In the genomic region with DNA sequence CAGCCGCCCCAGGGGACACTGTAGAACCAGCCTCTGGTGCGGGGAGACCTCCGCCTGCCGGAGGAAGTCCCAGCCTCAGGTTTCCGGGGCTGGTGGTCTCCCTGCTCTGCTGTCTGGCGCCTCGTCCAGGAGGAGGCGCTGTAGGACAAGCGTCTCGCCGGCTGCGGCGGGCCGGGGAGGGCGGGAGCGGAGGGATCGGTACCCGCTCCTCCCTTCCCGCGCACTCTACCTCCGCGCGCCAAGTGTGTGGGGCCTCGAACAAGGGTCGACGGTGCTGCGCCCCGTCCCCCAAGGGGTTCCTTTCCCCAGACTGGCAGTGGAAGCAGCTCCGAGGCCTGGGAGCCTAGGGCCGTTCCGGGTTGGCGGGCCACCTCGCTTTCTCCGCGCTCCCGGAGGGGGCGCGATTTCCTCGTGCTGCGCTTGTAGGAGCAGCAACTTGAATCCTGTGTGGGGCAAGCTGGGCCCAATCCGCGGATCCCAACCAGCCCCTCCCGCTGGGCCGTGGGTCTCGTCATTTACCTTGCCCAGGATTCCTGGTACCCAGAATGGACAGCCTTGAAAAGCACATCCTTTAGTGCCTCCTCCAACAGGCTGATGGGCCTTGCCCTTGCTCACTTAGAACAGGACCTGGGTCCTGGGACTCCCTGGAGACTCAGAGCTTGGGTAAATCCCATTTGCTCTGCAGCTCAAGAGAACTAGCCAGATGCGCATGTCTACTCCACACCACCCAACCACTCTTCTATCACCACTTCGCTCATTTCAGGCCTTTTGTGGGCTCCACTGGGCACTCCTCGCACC, we compare ENCODE assay signal across 8 cellular contexts. TPM values are rescaled to one million over a fixed set of nuclear protein-coding genes. Genes with fewer than 3 reads are reported as not detected.
DNase-seq lines count a peak whose midpoint lies in the region; ATAC-seq and TF ChIP-seq lines count a peak whose summit lies in the region.

No MANE protein-coding gene starts in this region.

- no peaks in the 10 kb centered on the region for H3K9me3 ChIP-seq in BE2C
- H3K9me3 ChIP-seq in muscle layer of colon (ENCODE audit: low read length) = no peaks in the 10 kb centered on the region

- DNase-seq in BE2C = peak; percentile 85
- DNase-seq in NCI-H774 (lab: John Stamatoyannopoulos, UW) = peak; percentile 75
- peak; percentile 80 for DNase-seq in activated CD8-positive, alpha-beta memory T cell treated with anti-CD3 and anti-CD28 coated beads, Interleukin-2, amount 10 ng/mL, durations not matched to agents 7 days and 5 days

- CTCF ChIA-PET in activated CD8-positive, alpha-beta memory T cell treated with anti-CD3 and anti-CD28 coated beads, Interleukin-2, amount 10 ng/mL, durations not matched to agents 7 days and 5 days (lab: Charles Lee) = interaction anchor here (0.7 to 3.9 kb wide), 35 partner anchors 9 to 1020 kb away, joined by 3 to 50 read pairs (median 4); a partner anchor contains a TSS

- ATAC-seq in GM18870 (IDR thresholded peaks at IDR 0.05; ENCODE audit: unreplicated experiment) (peak; percentile 83), HG03097 (IDR thresholded peaks at IDR 0.05; ENCODE audit: low FRiP score, unreplicated experiment) (peak; percentile 85), esophagus mucosa (peak; percentile 83)
- peak; percentile 94 for ATAC-seq in activated CD8-positive, alpha-beta memory T cell treated with anti-CD3 and anti-CD28 coated beads, Interleukin-2, amount 10 ng/mL, durations not matched to agents 7 days and 5 days
- peak; percentile 67 for ATAC-seq in stimulated activated memory B cell treated with anti-CD40 and anti-IgM and Interleukin-4, amounts not matched to agents 10 μg/mL and 1 μg/mL and 100 μg/mL, for 72 hours

- peak; percentile 62 for TF ChIP-seq CTCF in BE2C (IDR thresholded peaks at IDR 0.05; ENCODE audit: low read depth, low read length)

- H3K36me3 ChIP-seq in BE2C (no peaks in the 10 kb centered on the region), muscle layer of colon (ENCODE audit: insufficient read depth, low read length) (no peaks in the 10 kb centered on the region)

- H3K9me3 Mint-ChIP-seq in activated CD8-positive, alpha-beta memory T cell treated with anti-CD3 and anti-CD28 coated beads, Interleukin-2, amount 10 ng/mL, durations not matched to agents 7 days and 5 days (ENCODE audit: low read depth) = no peaks in the 10 kb centered on the region
- H3K9me3 Mint-ChIP-seq in stimulated activated memory B cell treated with anti-CD40 and anti-IgM and Interleukin-4, amounts not matched to agents 10 μg/mL and 1 μg/mL and 100 μg/mL, for 72 hours = peaks cover 7% of the 10 kb centered on the region

- H3K27ac Mint-ChIP-seq in activated CD8-positive, alpha-beta memory T cell treated with anti-CD3 and anti-CD28 coated beads, Interleukin-2, amount 10 ng/mL, durations not matched to agents 7 days and 5 days = no peak overlapping the region
- H3K27ac Mint-ChIP-seq in stimulated activated memory B cell treated with anti-CD40 and anti-IgM and Interleukin-4, amounts not matched to agents 10 μg/mL and 1 μg/mL and 100 μg/mL, for 72 hours = no peak overlapping the region

- peak overlapping the region; percentile 71 for H3K27ac ChIP-seq in muscle layer of colon (ENCODE audit: low read depth, low read length)

- H3K27me3 ChIP-seq in BE2C = no peaks in the 10 kb centered on the region
- peaks cover 0 to 14% of the 10 kb centered on the region in 2 donors for H3K27me3 ChIP-seq in muscle layer of colon (ENCODE audit: control insufficient read depth in 1 of 2, insufficient read depth in 2 of 2, low read length in 2 of 2)

- H3K27me3 Mint-ChIP-seq in activated CD8-positive, alpha-beta memory T cell treated with anti-CD3 and anti-CD28 coated beads, Interleukin-2, amount 10 ng/mL, durations not matched to agents 7 days and 5 days = peaks cover 86% of the 10 kb centered on the region
- peaks cover 86% of the 10 kb centered on the region for H3K27me3 Mint-ChIP-seq in stimulated activated memory B cell treated with anti-CD40 and anti-IgM and Interleukin-4, amounts not matched to agents 10 μg/mL and 1 μg/mL and 100 μg/mL, for 72 hours

- H3K4me1 Mint-ChIP-seq in activated CD8-positive, alpha-beta memory T cell treated with anti-CD3 and anti-CD28 coated beads, Interleukin-2, amount 10 ng/mL, durations not matched to agents 7 days and 5 days = peaks cover 13% of the 10 kb centered on the region
- H3K4me1 Mint-ChIP-seq in stimulated activated memory B cell treated with anti-CD40 and anti-IgM and Interleukin-4, amounts not matched to agents 10 μg/mL and 1 μg/mL and 100 μg/mL, for 72 hours = peaks cover 21% of the 10 kb centered on the region

- H3K4me3 Mint-ChIP-seq in activated CD8-positive, alpha-beta memory T cell treated with anti-CD3 and anti-CD28 coated beads, Interleukin-2, amount 10 ng/mL, durations not matched to agents 7 days and 5 days = peak overlapping the region; percentile 26
- H3K4me3 Mint-ChIP-seq in stimulated activated memory B cell treated with anti-CD40 and anti-IgM and Interleukin-4, amounts not matched to agents 10 μg/mL and 1 μg/mL and 100 μg/mL, for 72 hours = peak overlapping the region; percentile 36

- H3K4me1 ChIP-seq in BE2C (no peaks in the 10 kb centered on the region), muscle layer of colon (ENCODE audit: insufficient read depth, low read length) (peaks cover 20% of the 10 kb centered on the region)

- H3K4me3 ChIP-seq in BE2C (ENCODE audit: low read depth, low read length) (peak overlapping the region; percentile 60), muscle layer of colon (ENCODE audit: low read depth in 1 of 2, low read length in 2 of 2) (peak overlapping the region; percentile 57 to 58)

- H3K36me3 Mint-ChIP-seq in activated CD8-positive, alpha-beta memory T cell treated with anti-CD3 and anti-CD28 coated beads, Interleukin-2, amount 10 ng/mL, durations not matched to agents 7 days and 5 days = peaks cover 2% of the 10 kb centered on the region
- peaks cover 2% of the 10 kb centered on the region for H3K36me3 Mint-ChIP-seq in stimulated activated memory B cell treated with anti-CD40 and anti-IgM and Interleukin-4, amounts not matched to agents 10 μg/mL and 1 μg/mL and 100 μg/mL, for 72 hours

- no peak overlapping the region for H3K9ac ChIP-seq in muscle layer of colon (ENCODE audit: low read length)

RNA-seq across cellular contexts. Expression of a gene that starts 10.6 kb away (rescaled TPM):
- 3.7 TPM for polyA plus RNA-seq in BE2C (2012; ENCODE audit: insufficient read depth, insufficient read length, low read depth)
- not detected for total RNA-seq in activated CD8-positive, alpha-beta memory T cell treated with anti-CD3 and anti-CD28 coated beads, Interleukin-2, amount 10 ng/mL, durations not matched to agents 7 days and 5 days
- 0.36 TPM for total RNA-seq in esophagus mucosa

RNA-seq across cellular contexts. Expression of a gene that starts 11.2 kb away (rescaled TPM):
- 14.6 TPM for polyA plus RNA-seq in BE2C (2012; ENCODE audit: insufficient read depth, insufficient read length, low read depth)
- total RNA-seq in activated CD8-positive, alpha-beta memory T cell treated with anti-CD3 and anti-CD28 coated beads, Interleukin-2, amount 10 ng/mL, durations not matched to agents 7 days and 5 days = not detected
- 0.88 TPM for total RNA-seq in esophagus mucosa

RNA-seq across cellular contexts. Expression of a gene that starts 16.4 kb away (rescaled TPM):
- 4.3 TPM for polyA plus RNA-seq in BE2C (2012; ENCODE audit: insufficient read depth, insufficient read length, low read depth)
- total RNA-seq in activated CD8-positive, alpha-beta memory T cell treated with anti-CD3 and anti-CD28 coated beads, Interleukin-2, amount 10 ng/mL, durations not matched to agents 7 days and 5 days = not detected
- total RNA-seq in esophagus mucosa = 0.52 TPM

RNA-seq across cellular contexts. Expression of a gene that starts 18.2 kb away (rescaled TPM):
- polyA plus RNA-seq in BE2C (2012; ENCODE audit: insufficient read depth, insufficient read length, low read depth) = 22.9 TPM
- not detected for total RNA-seq in activated CD8-positive, alpha-beta memory T cell treated with anti-CD3 and anti-CD28 coated beads, Interleukin-2, amount 10 ng/mL, durations not matched to agents 7 days and 5 days
- total RNA-seq in esophagus mucosa = 1.1 TPM

RNA-seq across cellular contexts. Expression of a gene that starts 24.1 kb away (rescaled TPM):
- polyA plus RNA-seq in BE2C (2012; ENCODE audit: insufficient read depth, insufficient read length, low read depth) = 0.94 TPM
- not detected for total RNA-seq in activated CD8-positive, alpha-beta memory T cell treated with anti-CD3 and anti-CD28 coated beads, Interleukin-2, amount 10 ng/mL, durations not matched to agents 7 days and 5 days
- 0.24 TPM for total RNA-seq in esophagus mucosa

Comparison
In these comparisons a context has a peak if more than half of its experiments do, and no peak if none do; other contexts are left out.
1. Peak in every context shown above with its lines: DNase-seq, ATAC-seq, H3K4me3 ChIP-seq and H3K27ac ChIP-seq.